Comparison of ENCODE assay signal across 1 cellular context in the genomic region with DNA sequence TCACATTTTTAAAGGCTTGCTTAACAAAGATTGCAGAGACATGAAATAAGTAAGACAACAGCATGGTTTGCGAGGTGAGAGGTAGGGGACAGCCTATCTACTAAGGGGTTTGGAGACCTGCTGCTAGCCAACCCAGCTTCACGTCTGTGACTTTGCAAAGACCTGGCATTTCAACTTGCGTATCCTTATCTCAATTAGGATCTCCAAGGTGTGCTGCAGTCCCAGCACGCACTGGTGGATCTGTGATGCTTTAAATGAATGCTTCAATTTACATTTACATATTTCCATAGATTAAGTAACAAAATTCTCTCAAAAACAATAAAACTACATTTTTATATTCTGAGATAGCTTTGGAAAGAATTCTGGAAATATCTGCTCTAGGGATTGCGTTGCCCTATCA.
TF ChIP-seq lines count a peak whose summit lies in the region.

No MANE protein-coding gene starts in this region.

TF ChIP-seq in K562, 482 proteins besides CTCF, POLR2A, EP300 and RAD21 (continued from another document):
- TF ChIP-seq, protein P1, sequence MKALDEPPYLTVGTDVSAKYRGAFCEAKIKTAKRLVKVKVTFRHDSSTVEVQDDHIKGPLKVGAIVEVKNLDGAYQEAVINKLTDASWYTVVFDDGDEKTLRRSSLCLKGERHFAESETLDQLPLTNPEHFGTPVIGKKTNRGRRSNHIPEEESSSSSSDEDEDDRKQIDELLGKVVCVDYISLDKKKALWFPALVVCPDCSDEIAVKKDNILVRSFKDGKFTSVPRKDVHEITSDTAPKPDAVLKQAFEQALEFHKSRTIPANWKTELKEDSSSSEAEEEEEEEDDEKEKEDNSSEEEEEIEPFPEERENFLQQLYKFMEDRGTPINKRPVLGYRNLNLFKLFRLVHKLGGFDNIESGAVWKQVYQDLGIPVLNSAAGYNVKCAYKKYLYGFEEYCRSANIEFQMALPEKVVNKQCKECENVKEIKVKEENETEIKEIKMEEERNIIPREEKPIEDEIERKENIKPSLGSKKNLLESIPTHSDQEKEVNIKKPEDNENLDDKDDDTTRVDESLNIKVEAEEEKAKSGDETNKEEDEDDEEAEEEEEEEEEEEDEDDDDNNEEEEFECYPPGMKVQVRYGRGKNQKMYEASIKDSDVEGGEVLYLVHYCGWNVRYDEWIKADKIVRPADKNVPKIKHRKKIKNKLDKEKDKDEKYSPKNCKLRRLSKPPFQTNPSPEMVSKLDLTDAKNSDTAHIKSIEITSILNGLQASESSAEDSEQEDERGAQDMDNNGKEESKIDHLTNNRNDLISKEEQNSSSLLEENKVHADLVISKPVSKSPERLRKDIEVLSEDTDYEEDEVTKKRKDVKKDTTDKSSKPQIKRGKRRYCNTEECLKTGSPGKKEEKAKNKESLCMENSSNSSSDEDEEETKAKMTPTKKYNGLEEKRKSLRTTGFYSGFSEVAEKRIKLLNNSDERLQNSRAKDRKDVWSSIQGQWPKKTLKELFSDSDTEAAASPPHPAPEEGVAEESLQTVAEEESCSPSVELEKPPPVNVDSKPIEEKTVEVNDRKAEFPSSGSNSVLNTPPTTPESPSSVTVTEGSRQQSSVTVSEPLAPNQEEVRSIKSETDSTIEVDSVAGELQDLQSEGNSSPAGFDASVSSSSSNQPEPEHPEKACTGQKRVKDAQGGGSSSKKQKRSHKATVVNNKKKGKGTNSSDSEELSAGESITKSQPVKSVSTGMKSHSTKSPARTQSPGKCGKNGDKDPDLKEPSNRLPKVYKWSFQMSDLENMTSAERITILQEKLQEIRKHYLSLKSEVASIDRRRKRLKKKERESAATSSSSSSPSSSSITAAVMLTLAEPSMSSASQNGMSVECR (CRISPR knock-in tag; IDR thresholded peaks at IDR 0.05): no peak
- no peak for TF ChIP-seq ZNF274 (IDR thresholded peaks at IDR 0.05; ENCODE audit: borderline replicate concordance, low read depth, low read length)
- TF ChIP-seq, protein P2, sequence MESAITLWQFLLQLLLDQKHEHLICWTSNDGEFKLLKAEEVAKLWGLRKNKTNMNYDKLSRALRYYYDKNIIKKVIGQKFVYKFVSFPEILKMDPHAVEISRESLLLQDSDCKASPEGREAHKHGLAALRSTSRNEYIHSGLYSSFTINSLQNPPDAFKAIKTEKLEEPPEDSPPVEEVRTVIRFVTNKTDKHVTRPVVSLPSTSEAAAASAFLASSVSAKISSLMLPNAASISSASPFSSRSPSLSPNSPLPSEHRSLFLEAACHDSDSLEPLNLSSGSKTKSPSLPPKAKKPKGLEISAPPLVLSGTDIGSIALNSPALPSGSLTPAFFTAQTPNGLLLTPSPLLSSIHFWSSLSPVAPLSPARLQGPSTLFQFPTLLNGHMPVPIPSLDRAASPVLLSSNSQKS (CRISPR knock-in tag; IDR thresholded peaks at IDR 0.05): no peak
- TF ChIP-seq, protein P3, sequence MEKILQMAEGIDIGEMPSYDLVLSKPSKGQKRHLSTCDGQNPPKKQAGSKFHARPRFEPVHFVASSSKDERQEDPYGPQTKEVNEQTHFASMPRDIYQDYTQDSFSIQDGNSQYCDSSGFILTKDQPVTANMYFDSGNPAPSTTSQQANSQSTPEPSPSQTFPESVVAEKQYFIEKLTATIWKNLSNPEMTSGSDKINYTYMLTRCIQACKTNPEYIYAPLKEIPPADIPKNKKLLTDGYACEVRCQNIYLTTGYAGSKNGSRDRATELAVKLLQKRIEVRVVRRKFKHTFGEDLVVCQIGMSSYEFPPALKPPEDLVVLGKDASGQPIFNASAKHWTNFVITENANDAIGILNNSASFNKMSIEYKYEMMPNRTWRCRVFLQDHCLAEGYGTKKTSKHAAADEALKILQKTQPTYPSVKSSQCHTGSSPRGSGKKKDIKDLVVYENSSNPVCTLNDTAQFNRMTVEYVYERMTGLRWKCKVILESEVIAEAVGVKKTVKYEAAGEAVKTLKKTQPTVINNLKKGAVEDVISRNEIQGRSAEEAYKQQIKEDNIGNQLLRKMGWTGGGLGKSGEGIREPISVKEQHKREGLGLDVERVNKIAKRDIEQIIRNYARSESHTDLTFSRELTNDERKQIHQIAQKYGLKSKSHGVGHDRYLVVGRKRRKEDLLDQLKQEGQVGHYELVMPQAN (IDR thresholded peaks at IDR 0.05; ENCODE audit: borderline replicate concordance): no peak
